12 cellular contexts compared by ENCODE assay signal in genomic region chr12:124006582-124007170, GRCh38. TPM values are rescaled to one million over a fixed set of nuclear protein-coding genes. Genes with fewer than 3 reads are reported as not detected.
DNase-seq lines count a peak whose midpoint lies in the region; ATAC-seq and TF ChIP-seq lines count a peak whose summit lies in the region.
"Had no signal": no experiment of that assay in that cellular context is flagged by ENCODE, and none has a peak within 500 bp of the region (broad histone marks: within the 10 kb centered on the region; RNA-seq: fewer than 3 reads in every experiment).

No MANE protein-coding gene starts in this region.

- no peaks in the 10 kb centered on the region for H3F3A ChIP-seq in DOHH2 (ENCODE audit: control insufficient read depth, insufficient read depth)

- TF ChIP-seq CTCF in DOHH2 (IDR thresholded peaks at IDR 0.05; ENCODE audit: low read depth, low read length, poor library complexity, severe bottlenecking) (no peak), GM20000 (IDR thresholded peaks at IDR 0.05; ENCODE audit: extremely low read depth, missing control alignments) (no peak), hepatocyte (IDR thresholded peaks at IDR 0.05; ENCODE audit: poor library complexity) (no peak), body of pancreas (IDR thresholded peaks at IDR 0.05) (no peak)

- H3K4me1 ChIP-seq in DOHH2 (ENCODE audit: control insufficient read depth, low read length) (peaks cover 19% of the 10 kb centered on the region), hepatocyte (ENCODE audit: insufficient read depth) (peaks cover 44% of the 10 kb centered on the region), body of pancreas (peaks cover 40% of the 10 kb centered on the region)
- H3K4me1 ChIP-seq: transverse colon had no signal

- H3K4me3 Mint-ChIP-seq in T-helper 17 cell = peak overlapping the region; percentile 75
- H3K4me3 Mint-ChIP-seq in immature natural killer cell = no peak overlapping the region

- H3K36me3 ChIP-seq in DOHH2 (ENCODE audit: control insufficient read depth, low read length) (peaks cover 58% of the 10 kb centered on the region), hepatocyte (replicated peaks; ENCODE audit: insufficient read depth, low read depth) (no peaks in the 10 kb centered on the region), body of pancreas (replicated peaks in 1 of 2; ENCODE audit: insufficient read depth in 1 of 2, low read depth in 2 of 2) (no peaks in the 10 kb centered on the region)

- peak overlapping the region; percentile 15; the same call in 1 of the 2 replicates for H3K27ac ChIP-seq in DOHH2 (ENCODE audit: low read depth, low read length)
- no peak overlapping the region for H3K27ac ChIP-seq in hepatocyte
- peak overlapping the region in 2 of 4 donors; percentile 37 to 52 for H3K27ac ChIP-seq in body of pancreas
- H3K27ac ChIP-seq: transverse colon had no signal

- no peaks in the 10 kb centered on the region for H3K9me3 Mint-ChIP-seq in immature natural killer cell

- no peak for TF ChIP-seq POLR2A in body of pancreas (IDR thresholded peaks at IDR 0.05)

- H3K4me1 Mint-ChIP-seq in T-helper 17 cell (peaks cover 36% of the 10 kb centered on the region), immature natural killer cell (peaks cover 21 to 29% of the 10 kb centered on the region in 2 donors)

- peaks cover 8% of the 10 kb centered on the region; the same call in 1 of the 2 replicates for H3K79me2 ChIP-seq in DOHH2 (ENCODE audit: control insufficient read depth, low read length)
- peaks cover 69% of the 10 kb centered on the region for H3K79me2 ChIP-seq in hepatocyte

- no peaks in the 10 kb centered on the region for H3K27me3 Mint-ChIP-seq in T-helper 17 cell
- no peaks in the 10 kb centered on the region for H3K27me3 Mint-ChIP-seq in immature natural killer cell (ENCODE audit: low read depth in 3 of 3)

- H3K36me3 Mint-ChIP-seq in T-helper 17 cell (ENCODE audit: low read depth) (peaks cover 7% of the 10 kb centered on the region), immature natural killer cell (peaks cover 0 to 13% (median 10%) of the 10 kb centered on the region in 3 donors)

- H4K20me1 ChIP-seq in DOHH2 (ENCODE audit: control insufficient read depth, insufficient read depth, low read depth, low read length) (no peaks in the 10 kb centered on the region), hepatocyte (ENCODE audit: insufficient read depth, poor library complexity, severe bottlenecking) (peaks cover 5% of the 10 kb centered on the region)

- WGBS in hepatocyte (ENCODE audit: low lambda C conversion rate, missing lambda C conversion rate) = 66% methylated on average over 8 of the region's 8 CpGs
- 53 to 54% methylated on average over 8 of the region's 8 CpGs for WGBS in body of pancreas, 2 donors

- H3K9me2 ChIP-seq in DOHH2 (replicated peaks; ENCODE audit: control insufficient read depth, low read length) (no peaks in the 10 kb centered on the region), hepatocyte (replicated peaks; ENCODE audit: insufficient read depth) (no peaks in the 10 kb centered on the region)

- H2AFZ ChIP-seq in hepatocyte = no peak overlapping the region

- peak; percentile 69 for ATAC-seq in T-helper 17 cell
- no peak for ATAC-seq in GM21367 (IDR thresholded peaks at IDR 0.05; ENCODE audit: unreplicated experiment)
- ATAC-seq in body of pancreas = no peak

- H3K27ac Mint-ChIP-seq in T-helper 17 cell = peak overlapping the region; percentile 87
- H3K27ac Mint-ChIP-seq in immature natural killer cell = peak overlapping the region in 5 of 6 donors; percentile 0 to 56 (median 16)

- H3K4me2 ChIP-seq in DOHH2 (ENCODE audit: low read length) (peak overlapping the region; percentile 32), hepatocyte (no peak overlapping the region)

- H3K27me3 ChIP-seq in DOHH2 (ENCODE audit: control insufficient read depth, low read length) = no peaks in the 10 kb centered on the region
- no peaks in the 10 kb centered on the region for H3K27me3 ChIP-seq in hepatocyte
- H3K27me3 ChIP-seq in body of pancreas = no peaks in the 10 kb centered on the region
- H3K27me3 ChIP-seq: transverse colon had no signal

- peak; percentile 65 for DNase-seq in GM20000 (ENCODE audit: low spot score)
- no peak for DNase-seq in T-helper 17 cell
- no peak for DNase-seq in immature natural killer cell
- no peak for DNase-seq in hepatocyte (ENCODE audit: low spot score)
- no peak for DNase-seq in NCI-H146 (lab: John Stamatoyannopoulos, UW)
- no peak for DNase-seq in body of pancreas
- DNase-seq: cerebellar nuclear complex, DMS 273 treated with DMSO at 0.1 percent for 48 hours, NCI-H1092, transverse colon had no signal

- intact Hi-C loops in body of pancreas (cut with DNase I) = no loop called here

- H3K4me3 ChIP-seq in DOHH2 (ENCODE audit: low read length) = peak overlapping the region; percentile 37
- H3K4me3 ChIP-seq in hepatocyte = no peak overlapping the region
- no peak overlapping the region for H3K4me3 ChIP-seq in body of pancreas
- H3K4me3 ChIP-seq: transverse colon had no signal

- H3K9me3 ChIP-seq in DOHH2 (ENCODE audit: control insufficient read depth, insufficient read depth, low read length) (no peaks in the 10 kb centered on the region), T-helper 17 cell (ENCODE audit: control insufficient read depth, low read length, poor library complexity, severe bottlenecking) (no peaks in the 10 kb centered on the region), hepatocyte (ENCODE audit: low read depth) (no peaks in the 10 kb centered on the region), body of pancreas (no peaks in the 10 kb centered on the region)
- H3K9me3 ChIP-seq: transverse colon had no signal

RNA-seq across cellular contexts. Expression of gene ZNF664, which starts 33.7 kb away (rescaled TPM):
- total RNA-seq in T-helper 17 cell = 10 to 100 TPM; 33.7 to 42.1 TPM
- 10 to 100 TPM in 1 of 3 donors, 1 to 10 TPM in 2; 2.1 to 12.9 (median 8.2) TPM for polyA plus RNA-seq in immature natural killer cell
- 63.9 and 80.4 TPM in 2 replicates for total RNA-seq in hepatocyte
- polyA plus RNA-seq in hepatocyte = 13.5 and 17.6 TPM in 2 replicates
- total RNA-seq in body of pancreas = 10 to 100 TPM; 32.6 to 53.2 TPM

RNA-seq across cellular contexts. Expression of gene CCDC92, which starts 34.0 kb away (rescaled TPM):
- total RNA-seq in T-helper 17 cell = 10 to 100 TPM; 30.1 to 46.4 TPM
- 10 to 100 TPM; 24.6 to 44.9 (median 25.1) TPM for polyA plus RNA-seq in immature natural killer cell
- 12.8 and 16.9 TPM in 2 replicates for total RNA-seq in hepatocyte
- 58.8 and 60.2 TPM in 2 replicates for polyA plus RNA-seq in hepatocyte
- total RNA-seq in body of pancreas = 10 to 100 TPM; 19.7 to 25.1 TPM
